ENCODE assay signal across 17 cellular contexts in the genomic region with DNA sequence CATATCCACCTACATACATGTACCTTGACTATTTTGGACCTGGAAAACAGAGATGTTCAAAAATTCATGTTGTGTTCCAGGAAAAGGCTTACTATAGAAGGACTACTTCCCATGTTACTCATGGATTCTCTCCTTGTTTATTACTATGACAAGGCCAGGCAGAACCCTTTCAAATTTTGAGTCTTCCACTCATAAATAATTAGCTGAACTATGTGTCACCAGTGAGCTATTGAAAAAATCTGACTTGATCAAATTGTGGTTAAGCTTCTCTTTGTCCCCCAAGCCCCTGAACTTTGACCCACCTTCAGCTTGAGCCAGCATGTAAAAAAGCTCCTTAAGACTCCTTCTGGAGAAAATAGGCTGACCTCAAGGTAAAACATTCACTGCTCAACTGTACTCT.
DNase-seq lines count a peak whose midpoint lies in the region; ATAC-seq and TF ChIP-seq lines count a peak whose summit lies in the region.
"Had no signal": no experiment of that assay in that cellular context is flagged by ENCODE, and none has a peak within 500 bp of the region (broad histone marks: within the 10 kb centered on the region; RNA-seq: fewer than 3 reads in every experiment).

No MANE protein-coding gene starts in this region.

- no peaks in the 10 kb centered on the region for H3K27me3 ChIP-seq in SK-N-SH (ENCODE audit: insufficient read depth)
- no peaks in the 10 kb centered on the region for H3K27me3 ChIP-seq in MG63
- no peaks in the 10 kb centered on the region for H3K27me3 ChIP-seq in hepatocyte

- no peaks in the 10 kb centered on the region for H3K4me1 ChIP-seq in SK-N-SH (ENCODE audit: control insufficient read depth in 1 of 2, insufficient read depth in 2 of 2, low read depth in 1 of 2, low read length in 1 of 2)
- H3K4me1 ChIP-seq in hepatocyte (ENCODE audit: insufficient read depth): no peaks in the 10 kb centered on the region

- no peak for DNase-seq in SK-N-SH
- peak; percentile 19 for DNase-seq in MG63
- DNase-seq in glomerular visceral epithelial cell (ENCODE audit: extremely low spot score): peak; percentile 16
- DNase-seq in hepatocyte (ENCODE audit: low spot score): no peak
- DNase-seq in NCI-H69 (lab: John Stamatoyannopoulos, UW): no peak
- DNase-seq in stimulated activated naive CD4-positive, alpha-beta T cell treated with Interleukin-2 at 50 U/mL for 16 hours (lab: John Stamatoyannopoulos, UW): no peak
- DNase-seq: COR-L47, GDM1, MV-4-11, NCI-H1694 treated with DMSO at 0.1 percent for 48 hours, NCI-H2107, NCI-H510A, NCI-H774, SHP77 treated with DMSO at 0.1 percent for 48 hours had no signal

- no peak overlapping the region for H3K4me3 ChIP-seq in SK-N-SH (ENCODE audit: low read depth in 2 of 2, low read length in 1 of 2)
- H3K4me3 ChIP-seq in MG63: no peak overlapping the region
- H3K4me3 ChIP-seq in hepatocyte: no peak overlapping the region

- H3K9me3 ChIP-seq in SK-N-SH: no peaks in the 10 kb centered on the region
- H3K9me3 ChIP-seq in MG63: no peaks in the 10 kb centered on the region
- no peaks in the 10 kb centered on the region for H3K9me3 ChIP-seq in hepatocyte (ENCODE audit: low read depth)

- H3K27ac ChIP-seq in SK-N-SH (ENCODE audit: low read depth in 2 of 2, low read length in 1 of 2) (no peak overlapping the region), hepatocyte (no peak overlapping the region)
- H3K27ac ChIP-seq: 22Rv1 had no signal

- H3K9ac ChIP-seq in SK-N-SH: no peak overlapping the region

- no peak for ATAC-seq in SK-N-SH treated with all-trans-retinoic acid at 6 μM for 48 hours
- no peak for ATAC-seq in GM18909 (IDR thresholded peaks at IDR 0.05; ENCODE audit: poor library complexity, unreplicated experiment)

- CTCF ChIA-PET in SK-N-SH (lab: Yijun Ruan, JAX): no interaction called here

- H3K4me2 ChIP-seq in SK-N-SH: no peak overlapping the region
- H3K4me2 ChIP-seq in hepatocyte: no peak overlapping the region

- H4K20me1 ChIP-seq in SK-N-SH (ENCODE audit: insufficient read depth) (no peaks in the 10 kb centered on the region), hepatocyte (ENCODE audit: insufficient read depth, poor library complexity, severe bottlenecking) (no peaks in the 10 kb centered on the region)

- no peaks in the 10 kb centered on the region for H3K79me2 ChIP-seq in SK-N-SH (ENCODE audit: insufficient read depth)
- H3K79me2 ChIP-seq in hepatocyte: no peaks in the 10 kb centered on the region

- TF ChIP-seq CTCF in SK-N-SH (IDR thresholded peaks at IDR 0.05) (no peak), hepatocyte (IDR thresholded peaks at IDR 0.05; ENCODE audit: poor library complexity) (no peak)

- TF ChIP-seq EP300 in SK-N-SH (IDR thresholded peaks at IDR 0.05; ENCODE audit: borderline replicate concordance in 1 of 2, low read depth in 1 of 2, low read length in 1 of 2): no peak

- H2AFZ ChIP-seq in SK-N-SH (ENCODE audit: low read depth) (no peak overlapping the region), hepatocyte (no peak overlapping the region)

- no peaks in the 10 kb centered on the region for H3F3A ChIP-seq in SK-N-SH (replicated peaks; ENCODE audit: insufficient read depth)

- no peak for TF ChIP-seq RAD21 in SK-N-SH (IDR thresholded peaks at IDR 0.05; ENCODE audit: low read length)

- H3K36me3 ChIP-seq in SK-N-SH (replicated peaks in 1 of 2; ENCODE audit: control insufficient read depth in 1 of 2, insufficient read depth in 2 of 2, low read length in 1 of 2) (no peaks in the 10 kb centered on the region), MG63 (no peaks in the 10 kb centered on the region), hepatocyte (replicated peaks; ENCODE audit: insufficient read depth, low read depth) (no peaks in the 10 kb centered on the region)

- POLR2A ChIA-PET in SK-N-SH (lab: Yijun Ruan, JAX): no interaction called here

- H3K9me2 ChIP-seq in SK-N-SH: no peaks in the 10 kb centered on the region
- H3K9me2 ChIP-seq in hepatocyte (replicated peaks; ENCODE audit: insufficient read depth): no peaks in the 10 kb centered on the region

TF ChIP-seq in SK-N-SH treated with all-trans-retinoic acid at 6 μM for 48 hours, 23 proteins besides CTCF, POLR2A, EP300 and RAD21:
- TF ChIP-seq ZNF70 (CRISPR knock-in tag; IDR thresholded peaks at IDR 0.05) (no peak), ISL1 (CRISPR knock-in tag; IDR thresholded peaks at IDR 0.05) (peak; percentile 27; the same call in 1 of the 2 replicates)

TF ChIP-seq in SK-N-SH, 30 proteins besides CTCF, POLR2A, EP300 and RAD21:
- no peak for TF ChIP-seq REST (IDR thresholded peaks at IDR 0.05; ENCODE audit: low read depth, low read length)
- TF ChIP-seq TAF1 (IDR thresholded peaks at IDR 0.05; ENCODE audit: borderline replicate concordance, low read depth, low read length): no peak
- no peak for TF ChIP-seq FOXJ3 (CRISPR knock-in tag; IDR thresholded peaks at IDR 0.05)
- TF ChIP-seq MAX (IDR thresholded peaks at IDR 0.05; ENCODE audit: low read depth): no peak
- no peak for TF ChIP-seq GABPA (IDR thresholded peaks at IDR 0.05; ENCODE audit: low read depth)

Comparison
In these comparisons a context has a peak if more than half of its experiments do, and no peak if none do; other contexts are left out.
1. DNase-seq: peak in MG63 (single experiment) and glomerular visceral epithelial cell (single experiment); none in SK-N-SH (single experiment), hepatocyte (single experiment), NCI-H69 (single experiment) and stimulated activated naive CD4-positive, alpha-beta T cell treated with Interleukin-2 at 50 U/mL for 16 hours (single experiment).